Comparison of ENCODE assay signal across 8 cellular contexts in the genomic region with DNA sequence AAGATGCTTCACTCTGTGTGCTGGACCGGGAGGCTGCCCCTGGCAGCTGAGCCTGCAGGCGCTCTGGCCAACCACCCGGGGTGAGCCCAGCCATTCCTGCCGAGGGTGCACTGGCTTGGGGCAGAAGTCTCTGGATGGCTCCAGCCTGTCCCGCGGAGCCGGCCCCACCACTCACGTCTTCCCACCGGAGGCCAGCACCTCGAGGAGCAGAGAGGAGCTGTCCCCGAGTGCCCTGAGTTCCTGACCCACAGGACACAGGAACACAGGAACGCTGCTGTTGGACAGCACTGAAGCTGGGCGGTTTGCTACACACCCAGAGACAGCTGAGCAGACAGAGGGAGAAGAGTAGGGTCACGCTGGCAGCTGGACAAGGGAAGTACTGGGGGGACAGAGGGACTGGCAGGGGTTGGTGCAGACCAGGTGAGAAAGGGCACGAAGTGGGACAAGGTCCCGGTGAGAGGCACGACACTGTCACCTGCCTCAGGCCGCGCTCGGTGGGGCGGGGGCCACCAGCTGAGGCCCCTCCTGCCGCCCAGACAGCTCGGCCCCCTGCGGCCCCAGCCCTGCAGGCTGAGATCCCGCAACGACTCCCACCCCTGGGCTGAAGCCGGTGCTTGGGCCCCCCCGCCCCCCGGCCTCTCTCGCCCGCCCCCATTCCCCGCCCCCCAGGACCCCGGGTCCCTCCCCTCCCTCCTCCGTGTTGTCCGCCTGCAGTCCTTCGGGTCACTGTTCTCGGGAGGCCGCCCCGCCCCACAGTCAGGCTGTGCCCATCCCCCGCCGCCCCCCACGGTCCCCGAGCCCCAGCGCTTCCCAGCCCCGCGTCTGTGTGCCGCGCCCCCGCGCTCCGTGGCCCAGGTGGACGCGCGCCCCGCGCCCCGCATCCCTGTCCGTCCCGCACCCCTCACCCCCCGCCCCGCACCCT. TPM values are rescaled to one million over a fixed set of nuclear protein-coding genes. Genes with fewer than 3 reads are reported as not detected.
DNase-seq lines count a peak whose midpoint lies in the region; TF ChIP-seq lines count a peak whose summit lies in the region.

No MANE protein-coding gene starts in this region.

- CTCF ChIA-PET in activated naive CD4-positive, alpha-beta T cell treated with anti-CD3 and anti-CD28 coated beads for 36 hours (lab: Charles Lee), result interaction anchor here (11.1 kb wide), 1 partner anchor 64 kb away, joined by 81 read pairs; a partner anchor contains a TSS

- peak overlapping the region; percentile 27 for H3K4me3 ChIP-seq in kidney epithelial cell (ENCODE audit: low read depth, low read length)

- intact Hi-C loops in activated naive CD4-positive, alpha-beta T cell treated with anti-CD3 and anti-CD28 coated beads for 36 hours (cut with micrococcal nuclease), result no loop called here

- no peak for TF ChIP-seq CTCF in kidney epithelial cell (IDR thresholded peaks at IDR 0.05; ENCODE audit: insufficient read depth, low read length, poor library complexity, severe bottlenecking)
- TF ChIP-seq CTCF in type B pancreatic cell (conservative IDR thresholded peaks at IDR 0.05), result no peak

- no peaks in the 10 kb centered on the region for H3K36me3 ChIP-seq in kidney epithelial cell (ENCODE audit: control insufficient read depth, insufficient read depth, low read length)

- H3K4me3 Mint-ChIP-seq in activated naive CD4-positive, alpha-beta T cell treated with anti-CD3 and anti-CD28 coated beads for 36 hours, result peak overlapping the region; percentile 70
- peak overlapping the region; percentile 73 for H3K4me3 Mint-ChIP-seq in activated naive CD8-positive, alpha-beta T cell treated with anti-CD3 and anti-CD28 coated beads for 36 hours
- peak overlapping the region; percentile 93 for H3K4me3 Mint-ChIP-seq in type B pancreatic cell

- no peak for DNase-seq in activated naive CD4-positive, alpha-beta T cell treated with anti-CD3 and anti-CD28 coated beads for 36 hours
- DNase-seq in activated naive CD4-positive, alpha-beta T cell treated with Interleukin-2 at 50 U/mL for 16 hours, result no peak
- DNase-seq in activated naive CD8-positive, alpha-beta T cell treated with anti-CD3 and anti-CD28 coated beads for 36 hours, result no peak
- no peak for DNase-seq in kidney epithelial cell (ENCODE audit: low read depth)
- peak; percentile 70 for DNase-seq in type B pancreatic cell (ENCODE audit: extremely low spot score, unreplicated experiment)
- no peak for DNase-seq in pons (ENCODE audit: low spot score)
- DNase-seq in MV-4-11 (lab: John Stamatoyannopoulos, UW), result no peak
- no peak for DNase-seq in NCI-H345 (lab: John Stamatoyannopoulos, UW)

- H3K27ac Mint-ChIP-seq in activated naive CD4-positive, alpha-beta T cell treated with anti-CD3 and anti-CD28 coated beads for 36 hours, result no peak overlapping the region
- no peak overlapping the region for H3K27ac Mint-ChIP-seq in activated naive CD8-positive, alpha-beta T cell treated with anti-CD3 and anti-CD28 coated beads for 36 hours
- peak overlapping the region; percentile 78 for H3K27ac Mint-ChIP-seq in type B pancreatic cell

- H3K9me3 Mint-ChIP-seq in activated naive CD4-positive, alpha-beta T cell treated with anti-CD3 and anti-CD28 coated beads for 36 hours, result no peaks in the 10 kb centered on the region
- H3K9me3 Mint-ChIP-seq in activated naive CD8-positive, alpha-beta T cell treated with anti-CD3 and anti-CD28 coated beads for 36 hours, result no peaks in the 10 kb centered on the region
- no peaks in the 10 kb centered on the region for H3K9me3 Mint-ChIP-seq in type B pancreatic cell

- H3K27me3 Mint-ChIP-seq in activated naive CD4-positive, alpha-beta T cell treated with anti-CD3 and anti-CD28 coated beads for 36 hours (ENCODE audit: low read depth), result peaks cover 25% of the 10 kb centered on the region
- H3K27me3 Mint-ChIP-seq in activated naive CD8-positive, alpha-beta T cell treated with anti-CD3 and anti-CD28 coated beads for 36 hours, result peaks cover 40% of the 10 kb centered on the region
- H3K27me3 Mint-ChIP-seq in type B pancreatic cell, result peaks cover 5% of the 10 kb centered on the region

- H3K36me3 Mint-ChIP-seq in activated naive CD4-positive, alpha-beta T cell treated with anti-CD3 and anti-CD28 coated beads for 36 hours (ENCODE audit: low read depth), result no peaks in the 10 kb centered on the region
- no peaks in the 10 kb centered on the region for H3K36me3 Mint-ChIP-seq in activated naive CD8-positive, alpha-beta T cell treated with anti-CD3 and anti-CD28 coated beads for 36 hours
- peaks cover 11% of the 10 kb centered on the region for H3K36me3 Mint-ChIP-seq in type B pancreatic cell

- H3K4me1 Mint-ChIP-seq in activated naive CD4-positive, alpha-beta T cell treated with anti-CD3 and anti-CD28 coated beads for 36 hours (ENCODE audit: low read depth), result peaks cover 13% of the 10 kb centered on the region
- H3K4me1 Mint-ChIP-seq in activated naive CD8-positive, alpha-beta T cell treated with anti-CD3 and anti-CD28 coated beads for 36 hours, result peaks cover 2% of the 10 kb centered on the region
- no peaks in the 10 kb centered on the region for H3K4me1 Mint-ChIP-seq in type B pancreatic cell (ENCODE audit: unreplicated experiment)

- H3K27me3 ChIP-seq in kidney epithelial cell (ENCODE audit: control insufficient read depth, insufficient read depth, low read length), result peaks cover 42% of the 10 kb centered on the region

RNA-seq across cellular contexts. Expression of a gene that starts 0.6 kb away (rescaled TPM):
- 1 to 10 TPM; 4.1 to 5.2 TPM for total RNA-seq in activated naive CD4-positive, alpha-beta T cell treated with anti-CD3 and anti-CD28 coated beads for 36 hours
- 1 to 10 TPM; 1.1 to 1.9 TPM for total RNA-seq in activated naive CD8-positive, alpha-beta T cell treated with anti-CD3 and anti-CD28 coated beads for 36 hours
- total RNA-seq in kidney epithelial cell (24.2 and 31.6 TPM in 2 replicates), type B pancreatic cell (ENCODE audit: low replicate concordance) (95.0 and 185 TPM in 2 replicates)

RNA-seq across cellular contexts. Expression of a gene that starts 25.3 kb away (rescaled TPM):
- total RNA-seq in activated naive CD4-positive, alpha-beta T cell treated with anti-CD3 and anti-CD28 coated beads for 36 hours, result not detected
- total RNA-seq in activated naive CD8-positive, alpha-beta T cell treated with anti-CD3 and anti-CD28 coated beads for 36 hours, result not detected
- total RNA-seq in kidney epithelial cell (23.9 and 24.9 TPM in 2 replicates), type B pancreatic cell (ENCODE audit: low replicate concordance) (51.6 and 156 TPM in 2 replicates)

RNA-seq across cellular contexts. Expression of a gene that starts 46.1 kb away (rescaled TPM):
- 10 to 100 TPM; 38.0 to 38.8 TPM for total RNA-seq in activated naive CD4-positive, alpha-beta T cell treated with anti-CD3 and anti-CD28 coated beads for 36 hours
- total RNA-seq in activated naive CD8-positive, alpha-beta T cell treated with anti-CD3 and anti-CD28 coated beads for 36 hours, result 10 to 100 TPM; 26.4 to 27.2 TPM
- 98.4 and 113 TPM in 2 replicates for total RNA-seq in kidney epithelial cell
- total RNA-seq in type B pancreatic cell (ENCODE audit: low replicate concordance), result 36.2 and 44.0 TPM in 2 replicates

RNA-seq across cellular contexts. Expression of a gene that starts 48.0 kb away (rescaled TPM):
- 10 to 100 TPM; 54.5 to 56.6 TPM for total RNA-seq in activated naive CD4-positive, alpha-beta T cell treated with anti-CD3 and anti-CD28 coated beads for 36 hours
- total RNA-seq in activated naive CD8-positive, alpha-beta T cell treated with anti-CD3 and anti-CD28 coated beads for 36 hours, result 10 to 100 TPM; 93.0 to 96.1 TPM
- total RNA-seq in kidney epithelial cell, result 93.7 and 125 TPM in 2 replicates
- 175 and 354 TPM in 2 replicates for total RNA-seq in type B pancreatic cell (ENCODE audit: low replicate concordance)

RNA-seq across cellular contexts. Expression of a gene that starts 54.8 kb away (rescaled TPM):
- total RNA-seq in activated naive CD4-positive, alpha-beta T cell treated with anti-CD3 and anti-CD28 coated beads for 36 hours, result 100 to 1,000 TPM; 359 to 378 TPM
- 100 to 1,000 TPM; 345 to 356 TPM for total RNA-seq in activated naive CD8-positive, alpha-beta T cell treated with anti-CD3 and anti-CD28 coated beads for 36 hours
- total RNA-seq in kidney epithelial cell (38.2 and 42.4 TPM in 2 replicates), type B pancreatic cell (ENCODE audit: low replicate concordance) (34.1 and 192 TPM in 2 replicates)

Comparison
In these comparisons a context has a peak if more than half of its experiments do, and no peak if none do; other contexts are left out.
1. RNA of a gene that starts 25.3 kb away (total RNA-seq): 51.6 to 156 TPM in type B pancreatic cell and 23.9 to 24.9 TPM in kidney epithelial cell; not detected in activated naive CD4-positive, alpha-beta T cell treated with anti-CD3 and anti-CD28 coated beads for 36 hours and not detected in activated naive CD8-positive, alpha-beta T cell treated with anti-CD3 and anti-CD28 coated beads for 36 hours; every median in the first group is over 10 times any median in the second.
2. Peak in every context shown above with its lines, with median percentiles within 50 percentile points of each other: H3K4me3 Mint-ChIP-seq.